Comparison of ENCODE assay signal across 8 cellular contexts in the genomic region with DNA sequence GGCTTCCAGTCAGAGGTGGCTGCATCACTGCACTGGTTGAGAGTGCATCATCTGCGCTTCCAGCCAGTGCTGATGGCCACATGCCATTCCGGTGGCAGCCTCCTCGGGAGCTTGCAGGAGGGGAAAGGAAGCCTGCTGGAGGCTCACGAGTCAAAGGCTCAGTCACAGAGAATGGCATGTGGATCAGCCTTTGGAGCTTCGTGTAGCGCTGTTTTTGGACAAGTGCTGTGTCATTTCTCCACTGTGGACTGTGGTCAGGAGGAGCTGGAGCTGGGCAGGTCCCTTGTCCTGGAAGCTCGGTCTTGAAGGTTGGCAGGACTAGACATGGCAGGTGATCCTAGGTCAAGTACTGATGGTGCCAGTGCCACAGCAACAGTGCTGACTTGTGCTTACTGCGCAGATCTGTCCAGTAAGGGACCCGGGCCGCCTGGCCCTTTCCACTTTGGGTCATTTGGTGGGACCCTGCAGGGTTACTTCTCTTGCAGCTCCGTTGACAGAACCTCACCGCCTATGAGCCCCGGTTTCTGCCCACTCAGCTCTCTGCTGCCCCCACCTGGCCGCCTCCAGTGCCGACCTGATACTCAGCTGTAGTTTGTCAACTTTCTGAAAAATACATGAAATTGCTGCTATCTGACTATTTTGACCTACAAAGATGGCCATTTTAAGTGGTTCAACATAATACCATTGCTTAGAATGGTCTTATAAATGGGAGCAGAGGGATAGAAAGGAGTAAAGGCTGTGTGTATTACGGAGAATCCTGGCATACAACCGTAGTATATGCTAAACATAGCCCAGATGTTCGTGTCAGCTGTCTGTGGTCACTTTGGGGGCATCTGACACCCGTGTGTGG. TPM values are rescaled to one million over a fixed set of nuclear protein-coding genes. Genes with fewer than 3 reads are reported as not detected.
DNase-seq lines count a peak whose midpoint lies in the region; ATAC-seq, FAIRE-seq and TF ChIP-seq lines count a peak whose summit lies in the region.

No MANE protein-coding gene starts in this region.

- in situ Hi-C loops in mammary epithelial cell (cut with MboI; ENCODE audit: low sequenced_read_pairs in 2 of 2): loop anchor here (25.0 kb wide), 2 partner anchors 217 to 467 kb away; a partner anchor contains a TSS

- no peak for ATAC-seq in GM19463 (IDR thresholded peaks at IDR 0.05; ENCODE audit: unreplicated experiment)

- DNase-seq in SIG-M5 treated with dmso at 0.1 percent for 504 hours (lab: John Stamatoyannopoulos, UW; ENCODE audit: unreplicated experiment) (peak; percentile 43), SIG-M5 (lab: John Stamatoyannopoulos, UW) (no peak), NCI-H1105 treated with DMSO at 0.1 percent for 48 hours (lab: John Stamatoyannopoulos, UW) (peak; percentile 12), mammary epithelial cell (peak; percentile 29), keratinocyte (ENCODE audit: low read depth, low spot score) (no peak)
- DNase-seq in activated CD4-positive, CD25-positive, alpha-beta regulatory T cell treated with anti-CD3 and anti-CD28 coated beads, Interleukin-2, amount 50 U/mL, for 16 hours (ENCODE audit: low read depth, low spot score): peak; percentile 52
- DNase-seq in stimulated activated CD4-positive, alpha-beta T cell treated with anti-CD3 and anti-CD28 coated beads, Interleukin-15, amount 100 ng/mL, for 48 hours (ENCODE audit: low read depth in 2 of 2): peak; percentile 60 to 72

- H3K27me3 ChIP-seq in mammary epithelial cell (ENCODE audit: insufficient read depth, low read length) (no peaks in the 10 kb centered on the region), keratinocyte (ENCODE audit: control insufficient read depth, extremely low read depth, insufficient read depth, low read length) (no peaks in the 10 kb centered on the region)

- dilution Hi-C loops in mammary epithelial cell (cut with HindIII; ENCODE audit: low sequenced_read_pairs) (loop anchor here (25.0 kb wide), 1 partner anchor 242 kb away; no protein-coding TSS in a partner anchor), keratinocyte (cut with MboI; ENCODE audit: extremely low pct_ligation_motif_present, low sequenced_read_pairs) (no loop called here)

- H2AFZ ChIP-seq in mammary epithelial cell (ENCODE audit: low read depth, low read length) (peak overlapping the region; percentile 20), keratinocyte (ENCODE audit: control insufficient read depth, low read length) (no peak overlapping the region)

- H3K9ac ChIP-seq in mammary epithelial cell (ENCODE audit: insufficient read depth, low read length) (no peak overlapping the region), keratinocyte (ENCODE audit: control insufficient read depth, extremely low read depth, insufficient read depth, low read length) (no peak overlapping the region)

- H3K9me1 ChIP-seq in keratinocyte (ENCODE audit: control insufficient read depth, extremely low read depth, insufficient read depth, low read length): no peaks in the 10 kb centered on the region

- H3K4me1 ChIP-seq in mammary epithelial cell (ENCODE audit: insufficient read depth, low read length): no peaks in the 10 kb centered on the region
- no peaks in the 10 kb centered on the region for H3K4me1 ChIP-seq in keratinocyte (ENCODE audit: control insufficient read depth, extremely low read depth, insufficient read depth, low read length)

- BruUV-seq in mammary epithelial cell (replicated peaks; lab: Mats Ljungman, UMichigan): no TSS peak

- no peaks in the 10 kb centered on the region for H3K9me3 ChIP-seq in mammary epithelial cell (replicated peaks; ENCODE audit: insufficient read depth, low read length)
- H3K9me3 ChIP-seq in keratinocyte (ENCODE audit: control insufficient read depth, low read depth, low read length): no peaks in the 10 kb centered on the region

- 37% methylated on average over 18 of the region's 19 CpGs for WGBS in mammary epithelial cell (ENCODE audit: low coverage, missing lambda C conversion rate)

- H3K27ac ChIP-seq in mammary epithelial cell (ENCODE audit: insufficient read depth, low read depth, low read length) (no peak overlapping the region), keratinocyte (ENCODE audit: control insufficient read depth, insufficient read depth, low read length) (no peak overlapping the region)

- no peak overlapping the region for H3K4me2 ChIP-seq in mammary epithelial cell (ENCODE audit: insufficient read depth, low read depth, low read length)
- peak overlapping the region; percentile 33 for H3K4me2 ChIP-seq in keratinocyte (ENCODE audit: control insufficient read depth, extremely low read depth, insufficient read depth, low read depth, low read length)

- CTCF ChIA-PET in mammary epithelial cell (lab: Charles Lee; ENCODE audit: low non-redundant PET): interaction anchor here (0.5 to 0.8 kb wide), 5 partner anchors 17 to 375 kb away, joined by 3 to 16 read pairs (median 4); no protein-coding TSS in a partner anchor

- intact Hi-C loops in mammary epithelial cell (cut with micrococcal nuclease): loop anchor here (1.0 to 10.0 kb wide), 6 partner anchors 138 to 468 kb away; a partner anchor contains a TSS

- H3K36me3 ChIP-seq in mammary epithelial cell (ENCODE audit: insufficient read depth, low read length) (no peaks in the 10 kb centered on the region), keratinocyte (ENCODE audit: control insufficient read depth in 2 of 2, extremely low read depth in 1 of 2, insufficient read depth in 2 of 2, low read length in 2 of 2) (no peaks in the 10 kb centered on the region)

- TF ChIP-seq CTCF in mammary epithelial cell (conservative IDR thresholded peaks at IDR 0.05 in 1 of 2, IDR thresholded peaks at IDR 0.05 in 1 of 2; ENCODE audit: extremely low read depth in 1 of 2, insufficient read depth in 1 of 2, low read depth in 1 of 2, low read length in 2 of 2) (peak; percentile 91 to 96), keratinocyte (optimal IDR thresholded peaks at IDR 0.05 in 1 of 3, IDR thresholded peaks at IDR 0.05 in 1 of 3, conservative IDR thresholded peaks at IDR 0.05 in 1 of 3; ENCODE audit: extremely low read depth in 1 of 3, insufficient read depth in 2 of 3, low read length in 3 of 3) (peak; percentile 90 to 99 (median 90))

- H4K20me1 ChIP-seq in mammary epithelial cell (ENCODE audit: insufficient read depth, low read length) (no peaks in the 10 kb centered on the region), keratinocyte (ENCODE audit: control insufficient read depth, extremely low read depth, insufficient read depth, low read length) (no peaks in the 10 kb centered on the region)

- H3K79me2 ChIP-seq in mammary epithelial cell (ENCODE audit: insufficient read depth, low read length) (no peaks in the 10 kb centered on the region), keratinocyte (ENCODE audit: control insufficient read depth, insufficient read depth, low read length) (no peaks in the 10 kb centered on the region)

- FAIRE-seq in keratinocyte (lab: Jason Lieb, UNC): peak; percentile 48

- no peak overlapping the region for H3K4me3 ChIP-seq in mammary epithelial cell (replicated peaks in 1 of 3; ENCODE audit: insufficient read depth in 1 of 3, low read depth in 2 of 3, low read length in 3 of 3)
- no peak overlapping the region for H3K4me3 ChIP-seq in keratinocyte (ENCODE audit: control insufficient read depth in 2 of 3, extremely low read depth in 1 of 3, insufficient read depth in 2 of 3, low read depth in 1 of 3, low read length in 3 of 3)

RNA-seq across cellular contexts. Expression of a gene that starts 27.6 kb away (rescaled TPM):
- total RNA-seq in mammary epithelial cell: not detected
- not detected for polyA plus RNA-seq in mammary epithelial cell
- polyA minus RNA-seq in mammary epithelial cell: not detected
- polyA plus RNA-seq in keratinocyte: 0.17 to 0.18 TPM in 2 of 3 replicates, not detected in the other
- 0.10 TPM for polyA plus RNA-seq in keratinocyte (2011; ENCODE audit: low read depth)
- polyA plus RNA-seq in keratinocyte (2011; cell fraction: cytosol; rRNA removed): 0.07 and 0.22 TPM in 2 replicates
- polyA plus RNA-seq in keratinocyte (2011; cell fraction: nucleus; rRNA removed): 0.22 and 0.31 TPM in 2 replicates
- 0.08 and 0.09 TPM in 2 replicates for polyA plus RNA-seq in keratinocyte (2012; ENCODE audit: low replicate concordance)
- not detected in 3 replicates for polyA minus RNA-seq in keratinocyte
- not detected for polyA minus RNA-seq in keratinocyte (2011; cell fraction: cytosol; rRNA and poly(A)+ RNA removed)
- polyA minus RNA-seq in keratinocyte (2011; cell fraction: nucleus; rRNA and poly(A)+ RNA removed): not detected in 2 replicates

Comparison
In these comparisons a context has a peak if more than half of its experiments do, and no peak if none do; other contexts are left out.
1. DNase-seq: peak in SIG-M5 treated with dmso at 0.1 percent for 504 hours (single experiment), NCI-H1105 treated with DMSO at 0.1 percent for 48 hours (single experiment), activated CD4-positive, CD25-positive, alpha-beta regulatory T cell treated with anti-CD3 and anti-CD28 coated beads, Interleukin-2, amount 50 U/mL, for 16 hours (single experiment), mammary epithelial cell (single experiment) and stimulated activated CD4-positive, alpha-beta T cell treated with anti-CD3 and anti-CD28 coated beads, Interleukin-15, amount 100 ng/mL, for 48 hours (2 of 2); none in SIG-M5 (single experiment) and keratinocyte (single experiment).